Comparison of ENCODE assay signal across 22 cellular contexts in the genomic region with DNA sequence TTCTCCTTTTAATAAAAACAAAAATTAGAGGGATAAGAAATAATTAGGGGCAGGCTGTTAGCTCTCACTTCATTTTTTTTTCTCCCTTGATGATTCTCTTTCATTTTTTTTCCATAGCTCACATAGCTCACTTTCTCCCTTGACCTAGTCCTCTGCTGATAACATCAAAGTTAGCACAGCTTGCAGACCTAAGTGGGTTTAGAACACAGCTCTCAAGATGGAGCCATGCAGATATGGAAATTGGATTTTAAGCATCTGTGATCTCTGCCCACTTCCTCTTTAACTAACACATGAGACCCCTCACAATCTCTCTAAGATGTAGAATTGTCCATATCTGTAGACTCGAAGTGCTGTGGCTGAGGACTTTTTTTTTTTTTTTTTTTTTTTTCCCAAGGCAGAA.
"Had no signal": no experiment of that assay in that cellular context is flagged by ENCODE, and none has a peak within 500 bp of the region (broad histone marks: within the 10 kb centered on the region; RNA-seq: fewer than 3 reads in every experiment).

No MANE protein-coding gene starts in this region.

- H3K27ac Mint-ChIP-seq: activated CD8-positive, alpha-beta T cell treated with anti-CD3 and anti-CD28 coated beads, Interleukin-2, amount 10 ng/mL, durations not matched to agents 7 days and 5 days; activated naive CD4-positive, alpha-beta T cell treated with anti-CD3 and anti-CD28 coated beads, Interleukin-2, amount 50 U/mL, for 24 hours; activated T-helper 1 cell treated with anti-CD3 and anti-CD28 coated beads, Interleukin-12 subunit alpha, Interleukin-12 subunit beta, Interleukin-2, Interleukin-4 antibody, amounts not matched to agents 30 ng/mL and 10 ng/mL and 1 ng/mL, durations not matched to agents 14 hours and 24 hours and 36 hours; dendritic cell treated with granulocyte-macrophage colony-stimulating factor and Interleukin-4, amounts not matched to agents 40 ng/mL and 50 ng/mL, for 4 days; stimulated activated effector memory CD8-positive, alpha-beta T cell treated with anti-CD3 and anti-CD28 coated beads, Interleukin-12 subunit alpha, Interleukin-12 subunit beta, amount 100 ng/mL, for 72 hours; stimulated activated naive CD8-positive, alpha-beta T cell treated with anti-CD3 and anti-CD28 coated beads, Interleukin-15, amount 100 ng/mL, for 72 hours had no signal

- H3K27me3 Mint-ChIP-seq: dendritic cell treated with granulocyte-macrophage colony-stimulating factor and Interleukin-4, amounts not matched to agents 40 ng/mL and 50 ng/mL, for 4 days; stimulated activated naive CD8-positive, alpha-beta T cell treated with anti-CD3 and anti-CD28 coated beads, Interleukin-15, amount 100 ng/mL, for 72 hours had no signal

- DNase-seq: activated CD4-positive, alpha-beta T cell treated with anti-CD3 and anti-CD28 coated beads for 1 hour; activated CD4-positive, alpha-beta T cell treated with anti-CD3 and anti-CD28 coated beads, Interleukin-2, amount 50 U/mL, for 1 hour; activated CD8-positive, alpha-beta T cell treated with anti-CD3 and anti-CD28 coated beads, Interleukin-2, amount 10 ng/mL, durations not matched to agents 7 days and 5 days; activated gamma-delta T cell; adrenal gland; brain microvascular endothelial cell; caudate nucleus; effector CD4-positive, alpha-beta T cell; heart right ventricle; islet precursor cell; left cardiac atrium; nucleus accumbens; right lobe of liver; stimulated activated CD4-positive, alpha-beta T cell treated with anti-CD3 and anti-CD28 coated beads, Interleukin-2, amount 100 ng/mL, for 24 hours; stimulated activated naive CD8-positive, alpha-beta T cell treated with anti-CD3 and anti-CD28 coated beads, Interleukin-15, amount 100 ng/mL, for 72 hours; tibial artery; uterus; WERI-Rb-1 had no signal

- H3K4me1 Mint-ChIP-seq: activated naive CD4-positive, alpha-beta T cell treated with anti-CD3 and anti-CD28 coated beads, Interleukin-2, amount 50 U/mL, for 24 hours; stimulated activated effector memory CD8-positive, alpha-beta T cell treated with anti-CD3 and anti-CD28 coated beads, Interleukin-12 subunit alpha, Interleukin-12 subunit beta, amount 100 ng/mL, for 72 hours had no signal

- H3K4me3 Mint-ChIP-seq: activated CD8-positive, alpha-beta T cell treated with anti-CD3 and anti-CD28 coated beads, Interleukin-2, amount 10 ng/mL, durations not matched to agents 7 days and 5 days; activated naive CD4-positive, alpha-beta T cell treated with anti-CD3 and anti-CD28 coated beads, Interleukin-2, amount 50 U/mL, for 24 hours; activated T-helper 1 cell treated with anti-CD3 and anti-CD28 coated beads, Interleukin-12 subunit alpha, Interleukin-12 subunit beta, Interleukin-2, Interleukin-4 antibody, amounts not matched to agents 30 ng/mL and 10 ng/mL and 1 ng/mL, durations not matched to agents 14 hours and 24 hours and 36 hours; dendritic cell treated with granulocyte-macrophage colony-stimulating factor and Interleukin-4, amounts not matched to agents 40 ng/mL and 50 ng/mL, for 4 days; stimulated activated effector memory CD8-positive, alpha-beta T cell treated with anti-CD3 and anti-CD28 coated beads, Interleukin-12 subunit alpha, Interleukin-12 subunit beta, amount 100 ng/mL, for 72 hours; stimulated activated naive CD8-positive, alpha-beta T cell treated with anti-CD3 and anti-CD28 coated beads, Interleukin-15, amount 100 ng/mL, for 72 hours had no signal

- ATAC-seq: activated CD8-positive, alpha-beta T cell treated with anti-CD3 and anti-CD28 coated beads, Interleukin-2, amount 10 ng/mL, durations not matched to agents 7 days and 5 days; heart right ventricle; left cardiac atrium; right lobe of liver; stimulated activated effector memory CD8-positive, alpha-beta T cell treated with anti-CD3 and anti-CD28 coated beads, Interleukin-12 subunit alpha, Interleukin-12 subunit beta, amount 100 ng/mL, for 72 hours; stimulated activated naive CD8-positive, alpha-beta T cell treated with anti-CD3 and anti-CD28 coated beads, Interleukin-15, amount 100 ng/mL, for 72 hours had no signal

- H3K9me3 Mint-ChIP-seq: activated naive CD4-positive, alpha-beta T cell treated with anti-CD3 and anti-CD28 coated beads, Interleukin-2, amount 50 U/mL, for 24 hours; activated T-helper 1 cell treated with anti-CD3 and anti-CD28 coated beads, Interleukin-12 subunit alpha, Interleukin-12 subunit beta, Interleukin-2, Interleukin-4 antibody, amounts not matched to agents 30 ng/mL and 10 ng/mL and 1 ng/mL, durations not matched to agents 14 hours and 24 hours and 36 hours; dendritic cell treated with granulocyte-macrophage colony-stimulating factor and Interleukin-4, amounts not matched to agents 40 ng/mL and 50 ng/mL, for 4 days; stimulated activated effector memory CD8-positive, alpha-beta T cell treated with anti-CD3 and anti-CD28 coated beads, Interleukin-12 subunit alpha, Interleukin-12 subunit beta, amount 100 ng/mL, for 72 hours had no signal

- H3K36me3 Mint-ChIP-seq: activated naive CD4-positive, alpha-beta T cell treated with anti-CD3 and anti-CD28 coated beads, Interleukin-2, amount 50 U/mL, for 24 hours; stimulated activated effector memory CD8-positive, alpha-beta T cell treated with anti-CD3 and anti-CD28 coated beads, Interleukin-12 subunit alpha, Interleukin-12 subunit beta, amount 100 ng/mL, for 72 hours had no signal
